ENCODE assay signal across 16 cellular contexts in the genomic region with DNA sequence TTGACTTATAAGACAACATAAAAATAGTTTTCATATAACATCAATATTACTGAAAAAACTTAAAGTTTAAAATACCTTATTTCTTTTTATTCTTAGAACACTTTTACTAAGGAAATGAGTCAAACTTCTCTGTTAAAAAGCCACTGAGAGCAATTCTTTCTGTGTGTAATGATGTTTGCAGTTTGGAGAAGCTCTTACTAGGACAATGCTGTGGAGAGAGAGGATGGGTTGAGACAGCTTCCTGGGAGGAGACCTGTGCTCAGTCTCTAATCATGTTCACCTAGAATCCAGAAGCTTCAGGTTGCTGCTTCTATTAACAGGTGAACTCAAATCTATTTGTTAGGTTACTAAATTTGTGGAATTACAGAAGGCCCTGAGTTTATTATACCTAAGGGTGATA.
A peak's percentile ranks its signal among the peaks of the same experiment; 100 is the strongest.
DNase-seq lines count a peak whose midpoint lies in the region; ATAC-seq, FAIRE-seq and TF ChIP-seq lines count a peak whose summit lies in the region.
"Had no signal": no experiment of that assay in that cellular context is flagged by ENCODE, and none has a peak within 500 bp of the region (broad histone marks: within the 10 kb centered on the region; RNA-seq: fewer than 3 reads in every experiment).

No MANE protein-coding gene starts in this region.

- peak overlapping the region; percentile 32 for H3K27ac ChIP-seq in mesodermal cell (ENCODE audit: low read depth, low read length, severe bottlenecking)

- TF ChIP-seq CTCF in bronchial epithelial cell (IDR thresholded peaks at IDR 0.05; ENCODE audit: insufficient read depth, low read length, severe bottlenecking) = no peak

- FAIRE-seq in bronchial epithelial cell (lab: Jason Lieb, UNC) (no peak), GM19239 (lab: Jason Lieb, UNC) (no peak)

- H3K27me3 ChIP-seq in bronchial epithelial cell (ENCODE audit: control insufficient read depth, insufficient read depth, low read length) = no peaks in the 10 kb centered on the region

- H3K4me3 ChIP-seq in bronchial epithelial cell (ENCODE audit: low read depth, low read length) = no peak overlapping the region
- no peak overlapping the region for H3K4me3 ChIP-seq in mesodermal cell (ENCODE audit: extremely low read depth, insufficient read depth, low read length, poor library complexity, severe bottlenecking)

- no peaks in the 10 kb centered on the region for H3K9me3 ChIP-seq in mesodermal cell (ENCODE audit: control insufficient read depth, low read length)

- peaks cover 12% of the 10 kb centered on the region for H3K4me1 ChIP-seq in mesodermal cell (ENCODE audit: control insufficient read depth, insufficient read depth, low read length, poor library complexity, severe bottlenecking)

- no peaks in the 10 kb centered on the region for H3K36me3 ChIP-seq in bronchial epithelial cell (ENCODE audit: control insufficient read depth, insufficient read depth, low read length)
- no peaks in the 10 kb centered on the region for H3K36me3 ChIP-seq in mesodermal cell (ENCODE audit: control insufficient read depth, insufficient read depth, low read length)

- DNase-seq in ELR (ENCODE audit: low read depth) (peak; percentile 60), NCI-H226 (peak; percentile 5), bronchial epithelial cell (ENCODE audit: low read depth) (peak; percentile 36), NCI-H748 treated with DMSO at 0.1 percent for 48 hours (lab: John Stamatoyannopoulos, UW) (no peak), GM19239 (ENCODE audit: insufficient read length, low spot score) (no peak), LoVo (ENCODE audit: low spot score) (no peak)
- DNase-seq: AML-193, DMS 273 treated with DMSO at 0.1 percent for 48 hours, KG1, MM.1S, NCI-H1092 treated with DMSO at 0.1 percent for 48 hours, NCI-H1694 treated with DMSO at 0.1 percent for 48 hours, NCI-H345, NCI-H526 treated with DMSO at 0.1 percent for 48 hours had no signal

- no peak for ATAC-seq in GM19463 (IDR thresholded peaks at IDR 0.05; ENCODE audit: unreplicated experiment)

Comparison
In these comparisons a context has a peak if more than half of its experiments do, and no peak if none do; other contexts are left out.
1. DNase-seq: peak in ELR (single experiment), NCI-H226 (single experiment) and bronchial epithelial cell (single experiment); none in NCI-H748 treated with DMSO at 0.1 percent for 48 hours (single experiment), GM19239 (single experiment) and LoVo (single experiment).